23 cellular contexts compared by ENCODE assay signal in the genomic region with DNA sequence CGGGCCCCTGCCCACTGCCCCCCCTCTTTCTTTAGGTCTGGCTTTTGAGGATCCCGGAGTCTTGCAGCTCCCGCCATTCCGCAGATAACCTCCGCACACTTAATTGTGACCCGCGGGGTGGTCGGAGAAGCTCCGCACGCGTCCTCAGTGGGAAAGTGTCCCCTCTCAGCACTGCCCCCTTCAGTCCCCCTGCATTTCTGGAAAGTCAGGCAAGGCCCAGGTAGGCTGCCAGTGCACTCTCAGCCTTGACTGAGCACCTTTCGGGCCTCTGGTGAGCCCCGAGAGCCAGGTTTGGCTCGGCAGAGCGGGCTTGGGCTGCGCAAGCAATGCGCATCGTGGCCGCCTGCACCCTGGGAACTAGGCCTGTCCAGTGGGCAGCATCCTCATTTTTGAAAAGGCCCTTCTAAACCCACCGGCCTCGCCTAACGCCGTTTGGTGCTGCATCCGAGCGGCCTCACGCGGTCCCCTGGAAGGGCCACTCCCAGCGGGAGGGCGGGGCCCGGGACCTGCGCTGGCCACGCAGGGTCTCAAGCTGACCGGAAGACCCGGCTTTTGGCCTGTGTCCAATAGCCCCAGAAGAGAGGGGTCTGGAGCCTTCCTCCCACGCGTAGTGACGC. TPM values are rescaled to one million over a fixed set of nuclear protein-coding genes. Genes with fewer than 3 reads are reported as not detected.
DNase-seq lines count a peak whose midpoint lies in the region; ATAC-seq and TF ChIP-seq lines count a peak whose summit lies in the region.
"Had no signal": no experiment of that assay in that cellular context is flagged by ENCODE, and none has a peak within 500 bp of the region (broad histone marks: within the 10 kb centered on the region; RNA-seq: fewer than 3 reads in every experiment).

No MANE protein-coding gene starts in this region.

- no peak overlapping the region for H3K27ac Mint-ChIP-seq in stimulated activated naive CD8-positive, alpha-beta T cell treated with anti-CD3 and anti-CD28 coated beads, Interleukin-15, amount 100 ng/mL, for 72 hours
- peak overlapping the region; percentile 24 for H3K27ac Mint-ChIP-seq in type B pancreatic cell

- no peak overlapping the region for H3K23ac ChIP-seq in mesendoderm (ENCODE audit: low read length)

- no peak overlapping the region for H3K4ac ChIP-seq in mesendoderm (ENCODE audit: low read depth, low read length)

- peak in 1 of 2 donors; percentile 7 for DNase-seq in stimulated activated naive CD8-positive, alpha-beta T cell treated with anti-CD3 and anti-CD28 coated beads, Interleukin-15, amount 100 ng/mL, for 72 hours
- DNase-seq in stimulated activated naive CD8-positive, alpha-beta T cell treated with anti-CD3 and anti-CD28 coated beads, Interleukin-15, Interleukin-2, amounts not matched to agents 100 U/mL and 50 U/mL, for 24 hours = no peak
- no peak for DNase-seq in coronary artery (ENCODE audit: low spot score)
- DNase-seq in mesendoderm = peak; percentile 49
- no peak for DNase-seq in type B pancreatic cell (ENCODE audit: extremely low spot score, unreplicated experiment)
- no peak for DNase-seq in Kasumi-1 (lab: John Stamatoyannopoulos, UW)
- DNase-seq in thyroid gland = no peak
- DNase-seq: AML-193, amygdala, COR-L47, foreskin keratinocyte, mesenchymal stem cell, NCI-H187, NCI-H446, nucleus accumbens, sigmoid colon had no signal

- H3K36me3 ChIP-seq in mesendoderm (ENCODE audit: control insufficient read depth, insufficient read depth, low read length) (no peaks in the 10 kb centered on the region), thyroid gland (no peaks in the 10 kb centered on the region)
- H3K36me3 ChIP-seq: sigmoid colon, thoracic aorta had no signal

- no peak overlapping the region for H2BK5ac ChIP-seq in mesendoderm (ENCODE audit: low read length)

- H3K4me3 ChIP-seq in coronary artery = peak overlapping the region; percentile 35
- no peak overlapping the region for H3K4me3 ChIP-seq in mesendoderm (ENCODE audit: low read length)
- no peak overlapping the region for H3K4me3 ChIP-seq in thyroid gland (replicated peaks in 1 of 3)
- H3K4me3 ChIP-seq: GM12878, sigmoid colon, thoracic aorta had no signal

- H3K27me3 ChIP-seq in mesendoderm (ENCODE audit: insufficient read depth, low read length, poor library complexity) (peaks cover 29% of the 10 kb centered on the region), thyroid gland (no peaks in the 10 kb centered on the region)

- H4K8ac ChIP-seq in mesendoderm (ENCODE audit: low read depth, low read length) = no peak overlapping the region

- no peaks in the 10 kb centered on the region for H3K79me1 ChIP-seq in mesendoderm (ENCODE audit: low read length)

- H3K27ac ChIP-seq in coronary artery (no peak overlapping the region), mesendoderm (ENCODE audit: low read depth, low read length) (no peak overlapping the region), thyroid gland (no peak overlapping the region)
- H3K27ac ChIP-seq: foreskin keratinocyte, sigmoid colon, thoracic aorta had no signal

- H2BK15ac ChIP-seq in mesendoderm (replicated peaks; ENCODE audit: low read depth) = no peak overlapping the region

- no peak overlapping the region for H4K5ac ChIP-seq in mesendoderm (ENCODE audit: low read length)

- peak overlapping the region; percentile 19 for H3K4me2 ChIP-seq in mesendoderm (ENCODE audit: low read length)

- ATAC-seq in stimulated activated naive CD8-positive, alpha-beta T cell treated with anti-CD3 and anti-CD28 coated beads, Interleukin-15, amount 100 ng/mL, for 72 hours = no peak
- no peak for ATAC-seq in stimulated activated naive CD8-positive, alpha-beta T cell treated with anti-CD3 and anti-CD28 coated beads, Interleukin-15, Interleukin-2, amounts not matched to agents 100 U/mL and 50 U/mL, for 24 hours
- no peak for ATAC-seq in GM19455 (IDR thresholded peaks at IDR 0.05; ENCODE audit: unreplicated experiment)
- ATAC-seq: activated CD4-positive, CD25-positive, alpha-beta regulatory T cell treated with anti-CD3 and anti-CD28 coated beads, Interleukin-2, amount 50 U/mL, for 24 hours; foreskin keratinocyte; GM12878 had no signal

- H2BK120ac ChIP-seq in mesendoderm (ENCODE audit: low read depth, low read length) = no peak overlapping the region

- peaks cover 49% of the 10 kb centered on the region for H3K4me1 Mint-ChIP-seq in stimulated activated naive CD8-positive, alpha-beta T cell treated with anti-CD3 and anti-CD28 coated beads, Interleukin-15, amount 100 ng/mL, for 72 hours
- H3K4me1 Mint-ChIP-seq in type B pancreatic cell (ENCODE audit: unreplicated experiment) = peaks cover 15% of the 10 kb centered on the region

- no peaks in the 10 kb centered on the region for H3K36me3 Mint-ChIP-seq in type B pancreatic cell

- peak overlapping the region; percentile 47 to 70 for H3K4me3 Mint-ChIP-seq in stimulated activated naive CD8-positive, alpha-beta T cell treated with anti-CD3 and anti-CD28 coated beads, Interleukin-15, amount 100 ng/mL, for 72 hours
- peak overlapping the region; percentile 78 for H3K4me3 Mint-ChIP-seq in type B pancreatic cell

- intact Hi-C loops in thyroid gland (cut with DNase I) = no loop called here

- H3K9me3 Mint-ChIP-seq in stimulated activated naive CD8-positive, alpha-beta T cell treated with anti-CD3 and anti-CD28 coated beads, Interleukin-15, amount 100 ng/mL, for 72 hours = no peaks in the 10 kb centered on the region
- no peaks in the 10 kb centered on the region for H3K9me3 Mint-ChIP-seq in type B pancreatic cell

- TF ChIP-seq CTCF in coronary artery (IDR thresholded peaks at IDR 0.05) = no peak
- TF ChIP-seq CTCF in type B pancreatic cell (conservative IDR thresholded peaks at IDR 0.05) = no peak
- no peak for TF ChIP-seq CTCF in thyroid gland (IDR thresholded peaks at IDR 0.05)

- H3K27me3 Mint-ChIP-seq in stimulated activated naive CD8-positive, alpha-beta T cell treated with anti-CD3 and anti-CD28 coated beads, Interleukin-15, amount 100 ng/mL, for 72 hours = peaks cover 95% of the 10 kb centered on the region
- H3K27me3 Mint-ChIP-seq in type B pancreatic cell = peaks cover 95% of the 10 kb centered on the region

- H3K4me1 ChIP-seq in mesendoderm (ENCODE audit: control insufficient read depth, low read depth, low read length) (peaks cover 6% of the 10 kb centered on the region), thyroid gland (peaks cover 34 to 56% of the 10 kb centered on the region in 2 donors)
- H3K4me1 ChIP-seq: foreskin keratinocyte had no signal

- no peak for TF ChIP-seq POLR2A in thyroid gland (IDR thresholded peaks at IDR 0.05)

- WGBS in mesendoderm (ENCODE audit: extremely low coverage, insufficient coverage, low lambda C conversion rate) = no CpG with 5 or more reads among the region's 37 CpGs
- 25% methylated on average over 23 of the region's 37 CpGs; no CpG with 5 or more reads in 1 of the 2 donors for WGBS in thyroid gland, 2 donors

- peak overlapping the region; percentile 5 for H3K9ac ChIP-seq in mesendoderm (ENCODE audit: low read length)

- peak overlapping the region; percentile 47 for H3K56ac ChIP-seq in mesendoderm (ENCODE audit: low read length)

- no peaks in the 10 kb centered on the region for H3K79me2 ChIP-seq in mesendoderm (ENCODE audit: control insufficient read depth, insufficient read depth, low read length)

- H2AK5ac ChIP-seq in mesendoderm (ENCODE audit: low read length) = no peak overlapping the region

- H3K18ac ChIP-seq in mesendoderm (ENCODE audit: low read length) = no peak overlapping the region

- no peaks in the 10 kb centered on the region for H3K9me3 ChIP-seq in thyroid gland
- H3K9me3 ChIP-seq: sigmoid colon, thoracic aorta had no signal

RNA-seq across cellular contexts. Expression of gene DMRT3, which starts 6.7 kb away (rescaled TPM):
- polyA plus RNA-seq in mesendoderm (2013, experiment 1 of 2) = 0.10 TPM
- 0.07 TPM for polyA plus RNA-seq in mesendoderm (2013, experiment 2 of 2)
- 0.74 and 0.80 TPM in 2 replicates for total RNA-seq in type B pancreatic cell (ENCODE audit: low replicate concordance)
- total RNA-seq in thyroid gland = 10 to 100 TPM in 1 of 4 donors, 1 to 10 TPM in 3; 2.5 to 26.1 (median 7.3) TPM
- total RNA-seq: cerebellum; foreskin keratinocyte; HT-29; sigmoid colon; T-helper 1 cell treated with Interleukin-12 subunit alpha and Interleukin-12 subunit beta and Interleukin-4 antibody, amounts not matched to agents 30 ng/mL and 1 ng/mL, for 36 hours had no signal
- polyA plus RNA-seq: foreskin keratinocyte, sigmoid colon had no signal
